8 cellular contexts compared by ENCODE assay signal in genomic region chr14:31560759-31561154, GRCh38. TPM values are rescaled to one million over a fixed set of nuclear protein-coding genes. Genes with fewer than 3 reads are reported as not detected.
DNase-seq lines count a peak whose midpoint lies in the region; ATAC-seq and TF ChIP-seq lines count a peak whose summit lies in the region.

No MANE protein-coding gene starts in this region.

- intact Hi-C loops in gastrocnemius medialis (cut with DNase I; ENCODE audit: low total_unique reads) (loop anchor here (1.0 kb wide), 1 partner anchor 103 kb away; the partner anchor contains the start of gene DTD2), posterior cingulate gyrus (cut with DNase I) (loop anchor here (2.0 to 10.0 kb wide), 2 partner anchors 104 to 514 kb away; partner anchors contain the start of genes ARHGAP5 and DTD2)

- H3K4me1 ChIP-seq in Peyer's patch: peaks cover 0 to 7% (median 0%) of the 10 kb centered on the region in 4 donors
- H3K4me1 ChIP-seq in gastrocnemius medialis: peaks cover 5 to 10% of the 10 kb centered on the region in 2 donors

- H3K27me3 ChIP-seq in Peyer's patch (no peaks in the 10 kb centered on the region), gastrocnemius medialis (no peaks in the 10 kb centered on the region)

- peak overlapping the region; percentile 93 for H3K4me3 ChIP-seq in AG09309 (ENCODE audit: control insufficient read depth, low read depth, low read length)
- H3K4me3 ChIP-seq in Peyer's patch: peak overlapping the region; percentile 67 to 93 (median 78)
- peak overlapping the region; percentile 84 for H3K4me3 ChIP-seq in fibroblast of pulmonary artery (replicated peaks; ENCODE audit: low read depth, low read length)
- peak overlapping the region; percentile 89 to 98 (median 96) for H3K4me3 ChIP-seq in gastrocnemius medialis

- ATAC-seq in GM21529 (IDR thresholded peaks at IDR 0.05; ENCODE audit: unreplicated experiment) (peak; percentile 10), gastrocnemius medialis (peak; percentile 13 to 21)

- in situ Hi-C loops in gastrocnemius medialis (cut with MboI; ENCODE audit: low sequenced_read_pairs in 4 of 4): no loop called here

- TF ChIP-seq POLR2A in Peyer's patch (IDR thresholded peaks at IDR 0.05) (no peak), gastrocnemius medialis (IDR thresholded peaks at IDR 0.05) (no peak)

- H3K36me3 ChIP-seq in Peyer's patch (no peaks in the 10 kb centered on the region), gastrocnemius medialis (peaks cover 0 to 7% of the 10 kb centered on the region in 2 donors)

- H3K9me3 ChIP-seq in Peyer's patch: no peaks in the 10 kb centered on the region
- no peaks in the 10 kb centered on the region for H3K9me3 ChIP-seq in gastrocnemius medialis

- no peak for TF ChIP-seq CTCF in AG09309 (IDR thresholded peaks at IDR 0.05; ENCODE audit: control insufficient read depth, insufficient read depth, low read depth, low read length, missing control alignments)
- no peak for TF ChIP-seq CTCF in Peyer's patch (IDR thresholded peaks at IDR 0.05)
- TF ChIP-seq CTCF in fibroblast of pulmonary artery (IDR thresholded peaks at IDR 0.05; ENCODE audit: low read length, missing control alignments): no peak
- no peak for TF ChIP-seq CTCF in gastrocnemius medialis (IDR thresholded peaks at IDR 0.05 in 4 of 5, conservative IDR thresholded peaks at IDR 0.05 in 1 of 5)

- H3K27ac ChIP-seq in Peyer's patch (peak overlapping the region; percentile 76 to 89 (median 85)), gastrocnemius medialis (peak overlapping the region; percentile 86 to 90 (median 88))

- DNase-seq in AG09309 (ENCODE audit: low read depth) (no peak), Peyer's patch (no peak), fibroblast of pulmonary artery (ENCODE audit: low read depth) (peak; percentile 14), gastrocnemius medialis (no peak), NCI-H748 (lab: John Stamatoyannopoulos, UW; ENCODE audit: unreplicated experiment) (no peak), posterior cingulate gyrus (no peak), KG1 (lab: John Stamatoyannopoulos, UW) (no peak)

RNA-seq across cellular contexts. Expression of gene NUBPL, which starts 0.4 kb away (rescaled TPM):
- total RNA-seq in Peyer's patch: 1 to 10 TPM; 4.6 to 8.8 (median 7.7) TPM
- total RNA-seq in gastrocnemius medialis: 10 to 100 TPM in 1 of 4 donors, 1 to 10 TPM in 3; 4.5 to 12.3 (median 7.7) TPM
